In genomic region chr5:368162-369084, GRCh38 we compare ENCODE assay signal across 8 cellular contexts. TPM values are rescaled to one million over a fixed set of nuclear protein-coding genes. Genes with fewer than 3 reads are reported as not detected.
DNase-seq lines count a peak whose midpoint lies in the region; ATAC-seq and TF ChIP-seq lines count a peak whose summit lies in the region.

No MANE protein-coding gene starts in this region.

- H3K36me3 Mint-ChIP-seq in endodermal cell (ENCODE audit: low read depth) = no peaks in the 10 kb centered on the region

- no peak overlapping the region for H3K9ac ChIP-seq in endodermal cell (ENCODE audit: extremely low read depth, low read length, poor library complexity, severe bottlenecking)

- H3K4me1 ChIP-seq in endodermal cell (ENCODE audit: control insufficient read depth, insufficient read depth, low read length) = no peaks in the 10 kb centered on the region

- WGBS in endodermal cell (ENCODE audit: insufficient coverage in 1 of 2, insufficient read length in 1 of 2), 2 experiments = 92% methylated on average over 21 to 27 of the region's 27 CpGs

- no peaks in the 10 kb centered on the region for H3K36me3 ChIP-seq in endodermal cell (ENCODE audit: control insufficient read depth, insufficient read depth, low read length)

- DNase-seq in H4 (ENCODE audit: low spot score) (peak; percentile 92), NB4 (ENCODE audit: low read depth) (peak; percentile 88), endodermal cell (peak; percentile 32), hippocampal formation (lab: John Stamatoyannopoulos, UW) (no peak), SIG-M5 (lab: John Stamatoyannopoulos, UW) (no peak)
- peak; percentile 52 for DNase-seq in stimulated activated naive CD8-positive, alpha-beta T cell treated with anti-CD3 and anti-CD28 coated beads, Interleukin-15, Interleukin-2, amounts not matched to agents 100 U/mL and 50 U/mL, for 24 hours

- H3K27ac Mint-ChIP-seq in endodermal cell = no peak overlapping the region

- peaks cover 16% of the 10 kb centered on the region for H3K27me3 ChIP-seq in endodermal cell (ENCODE audit: control insufficient read depth, insufficient read depth, low read length, poor library complexity, severe bottlenecking)

- no peak for TF ChIP-seq POLR2A in NB4 (IDR thresholded peaks at IDR 0.05; ENCODE audit: extremely low read depth, insufficient read length)

- TF ChIP-seq CTCF in NB4 (IDR thresholded peaks at IDR 0.05; ENCODE audit: low read depth, low read length) (no peak), endodermal cell (conservative IDR thresholded peaks at IDR 0.05) (no peak)

- ATAC-seq in GM18502 (IDR thresholded peaks at IDR 0.05; ENCODE audit: poor library complexity, unreplicated experiment) (peak; percentile 60), GM18870 (IDR thresholded peaks at IDR 0.05; ENCODE audit: unreplicated experiment) (no peak)
- ATAC-seq in stimulated activated naive CD8-positive, alpha-beta T cell treated with anti-CD3 and anti-CD28 coated beads, Interleukin-15, Interleukin-2, amounts not matched to agents 100 U/mL and 50 U/mL, for 24 hours = no peak

- peaks cover 8% of the 10 kb centered on the region for H3K9me3 Mint-ChIP-seq in endodermal cell

- no peak overlapping the region for H3K4me3 Mint-ChIP-seq in endodermal cell

- H3K27ac ChIP-seq in endodermal cell (ENCODE audit: low read depth, low read length) = no peak overlapping the region

- peaks cover 12% of the 10 kb centered on the region for H3K9me3 ChIP-seq in endodermal cell (ENCODE audit: control insufficient read depth, low read length)

- H3K4me3 ChIP-seq in NB4 (ENCODE audit: low read depth, low read length) (no peak overlapping the region), endodermal cell (ENCODE audit: low read length) (no peak overlapping the region)

- H3K4me1 Mint-ChIP-seq in endodermal cell = no peaks in the 10 kb centered on the region

- peaks cover 3% of the 10 kb centered on the region for H3K27me3 Mint-ChIP-seq in endodermal cell (ENCODE audit: insufficient read depth)

RNA-seq across cellular contexts. Expression of gene AHRR, which starts 46.9 kb away (rescaled TPM):
- total RNA-seq in H4 (2014; rRNA removed; shearing (Covaris generic)) = 10.8 and 12.9 TPM in 2 replicates
- 1 to 10 TPM; 1.4 to 2.0 TPM for total RNA-seq in endodermal cell
- polyA plus RNA-seq in endodermal cell (2013, experiment 1 of 2) = 1.3 TPM
- 1.2 TPM for polyA plus RNA-seq in endodermal cell (2013, experiment 2 of 2)

Comparison
In these comparisons a context has a peak if more than half of its experiments do, and no peak if none do; other contexts are left out.
1. DNase-seq: peak in H4 (single experiment), NB4 (single experiment), endodermal cell (single experiment) and stimulated activated naive CD8-positive, alpha-beta T cell treated with anti-CD3 and anti-CD28 coated beads, Interleukin-15, Interleukin-2, amounts not matched to agents 100 U/mL and 50 U/mL, for 24 hours (single experiment); none in hippocampal formation (0 of 2) and SIG-M5 (single experiment).